Comparison of ENCODE assay signal across 21 cellular contexts in the genomic region with DNA sequence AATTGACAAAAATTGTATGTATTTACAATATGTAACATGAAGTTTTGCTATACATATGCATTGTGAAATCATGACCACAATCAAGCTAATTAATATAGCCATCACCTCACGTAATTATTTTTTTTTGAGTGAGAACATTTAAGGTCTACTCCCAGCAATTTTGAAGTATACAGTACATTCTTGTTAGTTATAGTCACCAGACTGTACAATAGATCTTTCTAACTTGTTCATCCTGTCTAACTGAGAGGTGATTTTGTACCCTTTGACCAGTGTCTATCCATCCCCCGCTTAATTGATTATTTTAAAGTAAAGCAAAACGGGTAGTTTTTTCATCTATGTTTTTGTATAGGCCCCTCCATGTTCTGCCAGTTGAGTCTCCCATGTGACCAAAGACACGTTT. TPM values are rescaled to one million over a fixed set of nuclear protein-coding genes. Genes with fewer than 3 reads are reported as not detected.
DNase-seq lines count a peak whose midpoint lies in the region; ATAC-seq, FAIRE-seq and TF ChIP-seq lines count a peak whose summit lies in the region.
"Had no signal": no experiment of that assay in that cellular context is flagged by ENCODE, and none has a peak within 500 bp of the region (broad histone marks: within the 10 kb centered on the region; RNA-seq: fewer than 3 reads in every experiment).

No MANE protein-coding gene starts in this region.

- H3K23ac ChIP-seq in H1 (ENCODE audit: insufficient read length) = no peak overlapping the region

- POLR2A ChIA-PET in A549 (lab: Yijun Ruan, JAX) = no interaction called here
- POLR2A ChIA-PET in Panc1 (lab: Charles Lee) = no interaction called here
- POLR2A ChIA-PET in H1 (lab: Charles Lee; ENCODE audit: partially characterized antibody) = interaction anchor here (1.5 to 2.0 kb wide), 2 partner anchors 12 to 36 kb away, joined by 3 to 12 read pairs; no protein-coding TSS in a partner anchor

- H4K20me1 ChIP-seq in H1 (replicated peaks in 1 of 2; ENCODE audit: control insufficient read depth in 1 of 2, insufficient read depth in 2 of 2, low read length in 2 of 2) = no peaks in the 10 kb centered on the region

- no peak for TF ChIP-seq POLR2A in A549 (IDR thresholded peaks at IDR 0.05; ENCODE audit: low read length)
- TF ChIP-seq POLR2A in H1 (IDR thresholded peaks at IDR 0.05; ENCODE audit: control extremely low read depth in 1 of 2, low read depth in 2 of 2, low read length in 2 of 2) = no peak

- BruUV-seq in Panc1 (replicated peaks; lab: Mats Ljungman, UMichigan) = no TSS peak

- H3K27ac Mint-ChIP-seq in mesothelial cell of epicardium = peak overlapping the region; percentile 91

- no peak overlapping the region for H2BK12ac ChIP-seq in H1 (ENCODE audit: low read depth, low read length)

- TF ChIP-seq EP300 in A549 (IDR thresholded peaks at IDR 0.05) (no peak), H1 (IDR thresholded peaks at IDR 0.05; ENCODE audit: borderline replicate concordance in 1 of 2, low read depth in 2 of 2, low read length in 2 of 2) (no peak)

- no peak overlapping the region for H4K8ac ChIP-seq in H1 (ENCODE audit: extremely low read depth, insufficient read depth, low read length)

- H3K4me3 ChIP-seq in A549 (no peak overlapping the region), Panc1 (ENCODE audit: low read depth in 2 of 2, low read length in 2 of 2) (no peak overlapping the region), H1 (ENCODE audit: extremely low read depth in 1 of 4, insufficient read depth in 2 of 4, low read depth in 3 of 4, low read length in 4 of 4) (no peak overlapping the region), lower lobe of right lung (no peak overlapping the region)
- H3K4me3 ChIP-seq: MG63, SJCRH30 had no signal

- H3K9me3 ChIP-seq in A549 = 0 out of 3 replicates have a peak, but pooled peaks cover 5% of the 10 kb centered on the region
- H3K9me3 ChIP-seq in Panc1 (ENCODE audit: control insufficient read depth, insufficient read depth, low read depth, low read length) = no peaks in the 10 kb centered on the region
- no peaks in the 10 kb centered on the region; a peak in 2 of 4 replicates for H3K9me3 ChIP-seq in H1 (ENCODE audit: insufficient read depth in 2 of 2, low read depth in 1 of 2, low read length in 1 of 2)
- peaks cover 7% of the 10 kb centered on the region for H3K9me3 ChIP-seq in lower lobe of right lung
- H3K9me3 ChIP-seq: SJCRH30 had no signal

- peak overlapping the region; percentile 54; the same call in 1 of the 2 replicates for H2BK20ac ChIP-seq in H1 (ENCODE audit: low read length)

- no peak overlapping the region for H2BK15ac ChIP-seq in H1 (ENCODE audit: low read length)

- H3K14ac ChIP-seq in H1 (ENCODE audit: insufficient read length) = no peak overlapping the region

- H3K9me3 Mint-ChIP-seq in mesothelial cell of epicardium = peaks cover 18% of the 10 kb centered on the region

- DNase-seq in A549 (ENCODE audit: low read depth in 1 of 2, low spot score in 1 of 2) (no peak), Panc1 (ENCODE audit: low read depth, low spot score) (no peak), H1 (ENCODE audit: low read depth in 1 of 2, low spot score in 2 of 2) (no peak), mesothelial cell of epicardium (ENCODE audit: low spot score in 2 of 2, unreplicated experiment in 2 of 2) (no peak), lower lobe of right lung (no peak), T1000 (lab: John Stamatoyannopoulos, UW) (no peak)
- DNase-seq: 8988T, DMS79 treated with DMSO at 0.1 percent for 48 hours, KBM-7, MG63, NCI-H2029 treated with DMSO at 0.1 percent for 48 hours, NCI-H526 treated with DMSO at 0.1 percent for 48 hours, SJCRH30 had no signal

- peaks cover 13% of the 10 kb centered on the region for H3K4me1 ChIP-seq in A549
- H3K4me1 ChIP-seq in Panc1 (ENCODE audit: control insufficient read depth, insufficient read depth, low read length) = peaks cover 6% of the 10 kb centered on the region; the same call in 1 of the 2 replicates
- H3K4me1 ChIP-seq in H1 (replicated peaks in 1 of 4; ENCODE audit: control insufficient read depth in 3 of 4, insufficient read depth in 4 of 4, low read length in 3 of 4) = peaks cover 10 to 29% (median 22%) of the 10 kb centered on the region in 4 experiments
- no peaks in the 10 kb centered on the region for H3K4me1 ChIP-seq in lower lobe of right lung
- H3K4me1 ChIP-seq: SJCRH30 had no signal

- H3K79me1 ChIP-seq in H1 (ENCODE audit: low read depth, low read length) = no peaks in the 10 kb centered on the region

- TF ChIP-seq RAD21 in A549 (conservative IDR thresholded peaks at IDR 0.05 in 1 of 2, IDR thresholded peaks at IDR 0.05 in 1 of 2) (no peak), H1 (IDR thresholded peaks at IDR 0.05 in 1 of 2, conservative IDR thresholded peaks at IDR 0.05 in 1 of 2; ENCODE audit: low read depth in 2 of 2, low read length in 2 of 2) (no peak)

- H3K27ac ChIP-seq in A549 (no peak overlapping the region), Panc1 (ENCODE audit: low read length) (peak overlapping the region; percentile 10; the same call in 1 of the 2 replicates), H1 (ENCODE audit: low read depth, low read length) (no peak overlapping the region), lower lobe of right lung (no peak overlapping the region)
- H3K27ac ChIP-seq: SJCRH30 had no signal

- H3K4me2 ChIP-seq in A549 = peak overlapping the region; percentile 55; the same call in 1 of the 3 replicates
- no peak overlapping the region for H3K4me2 ChIP-seq in H1 (ENCODE audit: insufficient read depth in 1 of 2, low read depth in 2 of 2, low read length in 2 of 2)

- peaks cover 22% of the 10 kb centered on the region for H3K4me1 Mint-ChIP-seq in mesothelial cell of epicardium

- no peak overlapping the region for H2BK120ac ChIP-seq in H1 (replicated peaks; ENCODE audit: low read depth, low read length)

- H2AFZ ChIP-seq in H1 (ENCODE audit: low read length) = no peak overlapping the region

- no peaks in the 10 kb centered on the region for H3K36me3 ChIP-seq in Panc1 (ENCODE audit: control insufficient read depth, insufficient read depth, low read length)
- H3K36me3 ChIP-seq in H1 (ENCODE audit: control insufficient read depth in 2 of 4, insufficient read depth in 4 of 4, low read length in 3 of 4) = peaks cover 0 to 2% (median 0%) of the 10 kb centered on the region in 4 experiments; a peak in 1 of 8 replicates
- no peaks in the 10 kb centered on the region for H3K36me3 ChIP-seq in lower lobe of right lung
- H3K36me3 ChIP-seq: MG63, SJCRH30 had no signal

- ATAC-seq in A549 = no peak
- no peak for ATAC-seq in Panc1
- ATAC-seq in GM21360 (IDR thresholded peaks at IDR 0.05; ENCODE audit: unreplicated experiment) = no peak
- no peak for ATAC-seq in lower lobe of right lung
- ATAC-seq in GM18867 (IDR thresholded peaks at IDR 0.05; ENCODE audit: unreplicated experiment) = no peak
- ATAC-seq: Right ventricle myocardium inferior had no signal

- H3K9ac ChIP-seq in H1 (replicated peaks in 1 of 4; ENCODE audit: extremely low read depth in 1 of 4, low read depth in 3 of 4, low read length in 3 of 4) = no peak overlapping the region

- no peaks in the 10 kb centered on the region for H3K79me2 ChIP-seq in H1 (ENCODE audit: control insufficient read depth in 1 of 2, insufficient read depth in 2 of 2, low read length in 2 of 2)

- no peak overlapping the region for H3K18ac ChIP-seq in H1 (ENCODE audit: extremely low read depth, low read length)

- no peak overlapping the region for H3K4me3 Mint-ChIP-seq in mesothelial cell of epicardium

- in situ Hi-C loops in Panc1 (cut with HindIII; ENCODE audit: low pct_unique_long_range_greater_than_20kb, low sequenced_read_pairs) = no loop called here

- no peak overlapping the region for H4K91ac ChIP-seq in H1 (replicated peaks; ENCODE audit: insufficient read length, low read length)

- H4K5ac ChIP-seq in H1 (ENCODE audit: insufficient read length, low read depth, low read length) = no peak overlapping the region

- no peak overlapping the region for H3K56ac ChIP-seq in H1 (replicated peaks; ENCODE audit: insufficient read length, low read depth, low read length)

- WGBS in A549 (ENCODE audit: missing lambda C conversion rate) = 73% methylated on average over 4 of the region's 4 CpGs
- WGBS in H1 (ENCODE audit: extremely low coverage in 1 of 2, insufficient coverage in 1 of 2, insufficient read length in 1 of 2, insufficient replicate concordance in 2 of 2, low coverage in 1 of 2, low lambda C conversion rate in 2 of 2, missing lambda C conversion rate in 1 of 2), 2 experiments = 83% methylated on average over 4 of the region's 4 CpGs; no CpG with 5 or more reads in 1 of the 2 experiments

- H3K23me2 ChIP-seq in H1 (ENCODE audit: low read depth, low read length) = peaks cover 2% of the 10 kb centered on the region

- H3K36me3 Mint-ChIP-seq in mesothelial cell of epicardium = peaks cover 5% of the 10 kb centered on the region

- TF ChIP-seq CTCF in A549 (IDR thresholded peaks at IDR 0.05) = no peak
- TF ChIP-seq CTCF in Panc1 (IDR thresholded peaks at IDR 0.05) = no peak
- TF ChIP-seq CTCF in H1 (IDR thresholded peaks at IDR 0.05; ENCODE audit: control extremely low read depth in 1 of 3, insufficient read depth in 1 of 3, low read depth in 1 of 3, low read length in 3 of 3) = no peak
- no peak for TF ChIP-seq CTCF in mesothelial cell of epicardium (IDR thresholded peaks at IDR 0.05; ENCODE audit: unreplicated experiment)
- TF ChIP-seq CTCF in lower lobe of right lung (IDR thresholded peaks at IDR 0.05) = no peak

- peaks cover 27% of the 10 kb centered on the region for H3K27me3 Mint-ChIP-seq in mesothelial cell of epicardium (ENCODE audit: low read depth)

- H3K4ac ChIP-seq in H1 (replicated peaks; ENCODE audit: insufficient read length, low read depth, low read length) = no peak overlapping the region

- H2BK5ac ChIP-seq in H1 (ENCODE audit: low read depth, low read length) = no peak overlapping the region

- CTCF ChIA-PET in A549 (lab: Yijun Ruan, JAX) (interaction anchor here (0.9 to 1.3 kb wide), 4 partner anchors 10 to 53 kb away, joined by 3 to 6 read pairs (median 4); no protein-coding TSS in a partner anchor), Panc1 (lab: Charles Lee) (no interaction called here), H1 (lab: Charles Lee; ENCODE audit: partially characterized antibody) (interaction anchor here (0.8 to 3.2 kb wide), 8 partner anchors 16 to 471 kb away, joined by 3 to 11 read pairs (median 3); no protein-coding TSS in a partner anchor)

- no peak for FAIRE-seq in A549 (lab: Jason Lieb, UNC)
- FAIRE-seq in H1 (lab: Jason Lieb, UNC) = no peak
- FAIRE-seq: GM12892, GM19239, H54, HTR-8/SVneo, RCC 7860 had no signal

- H3K27me3 ChIP-seq in Panc1 (ENCODE audit: control insufficient read depth, insufficient read depth, low read length) (no peaks in the 10 kb centered on the region), H1 (replicated peaks in 1 of 4; ENCODE audit: control insufficient read depth in 3 of 4, extremely low read depth in 1 of 4, insufficient read depth in 3 of 4, low read length in 3 of 4) (peaks cover 3 to 34% (median 31%) of the 10 kb centered on the region in 4 experiments), lower lobe of right lung (ENCODE audit: low read depth) (peaks cover 5% of the 10 kb centered on the region)
- H3K27me3 ChIP-seq: MG63, SJCRH30 had no signal

- H2AK5ac ChIP-seq in H1 (ENCODE audit: low read depth, low read length) = no peak overlapping the region

- intact Hi-C loops in Panc1 (cut with micrococcal nuclease; ENCODE audit: unreplicated experiment) = no loop called here
- intact Hi-C loops in lower lobe of right lung (cut with DNase I) = no loop called here

RNA-seq across cellular contexts. Expression of a gene that starts 30.3 kb away (rescaled TPM):
- polyA plus RNA-seq in A549 (2011; rRNA removed) (0.13 and 0.21 TPM in 2 replicates), A549 (2017; fragmentation: RNase III; extraction: RNeasy Plus Mini Kit Qiagen cat#74134 plus additional on column Dnase treatment) (0.12 to 0.20 TPM (median 0.17 TPM) in 3 replicates), H1 (2011; rRNA removed) (2.0 and 3.6 TPM in 2 replicates)
- 0.09 and 0.18 TPM in 2 replicates for polyA plus RNA-seq in A549 (2012; cell fraction: cytosol; rRNA removed)
- polyA plus RNA-seq in A549 (2012; cell fraction: nucleus; rRNA removed) = 0.28 and 0.46 TPM in 2 replicates
- polyA minus RNA-seq in A549 (2011; rRNA and poly(A)+ RNA removed) = 0.10 and 0.12 TPM in 2 replicates
- total RNA-seq in Panc1 (2021; ENCODE audit: unreplicated experiment) (14.5 TPM), mesothelial cell of epicardium (2.3 to 2.6 TPM (median 2.5 TPM) in 3 replicates), lower lobe of right lung (7.8 TPM)
- 20.0 TPM for polyA plus RNA-seq in Panc1 (2012; ENCODE audit: insufficient read length)
- 2.0 and 2.3 TPM in 2 replicates for total RNA-seq in H1 (2021; fragmentation: NEBNext Ultra II Directional; extraction: Animal tissue kit (Norgen Biotek cat#: 25700))
- 2.2 TPM for polyA plus RNA-seq in H1 (2011; cell fraction: cytosol; rRNA removed)
- 4.4 TPM for polyA plus RNA-seq in H1 (2011; cell fraction: nucleus; rRNA removed)
- polyA plus RNA-seq in H1 (2012, experiment 1 of 2) = 1.5 to 2.2 TPM (median 2.1 TPM) in 4 replicates
- 1.9 TPM for polyA plus RNA-seq in H1 (2012, experiment 2 of 2)
- polyA plus RNA-seq in H1 (2013, experiment 1 of 2) = 2.0 TPM
- 2.1 TPM for polyA plus RNA-seq in H1 (2013, experiment 2 of 2)
- 1.2 and 1.4 TPM in 2 replicates for polyA minus RNA-seq in H1 (2011; rRNA and poly(A)+ RNA removed)
- polyA minus RNA-seq in H1 (2011; cell fraction: cytosol; rRNA and poly(A)+ RNA removed) = 2.0 TPM
- polyA minus RNA-seq in H1 (2011; cell fraction: nucleus; rRNA and poly(A)+ RNA removed) = 6.2 TPM
